ENCODE assay signal across 20 cellular contexts in the genomic region with DNA sequence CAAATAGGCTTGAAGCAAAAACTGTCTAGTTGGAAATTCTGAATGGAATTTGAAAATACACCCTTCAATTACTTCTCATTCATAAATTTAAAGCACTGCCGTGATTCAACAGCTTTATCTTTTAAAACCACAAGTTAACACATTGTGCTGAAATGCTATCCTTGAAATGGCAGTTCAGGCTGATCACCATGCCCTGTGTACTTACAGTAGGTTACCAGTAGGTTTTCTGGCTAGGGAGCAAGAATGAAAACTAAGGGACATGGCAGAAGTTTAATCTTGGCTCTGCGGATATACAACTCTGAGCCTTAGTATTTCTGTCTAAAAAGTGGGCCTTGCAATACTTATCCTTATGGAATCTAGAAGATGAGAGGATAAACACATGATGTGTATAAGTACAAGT. TPM values are rescaled to one million over a fixed set of nuclear protein-coding genes. Genes with fewer than 3 reads are reported as not detected.
A peak's percentile ranks its signal among the peaks of the same experiment; 100 is the strongest.
DNase-seq lines count a peak whose midpoint lies in the region; ATAC-seq and TF ChIP-seq lines count a peak whose summit lies in the region.
"Had no signal": no experiment of that assay in that cellular context is flagged by ENCODE, and none has a peak within 500 bp of the region (broad histone marks: within the 10 kb centered on the region; RNA-seq: fewer than 3 reads in every experiment).

No MANE protein-coding gene starts in this region.

- no peaks in the 10 kb centered on the region for H3K9me3 Mint-ChIP-seq in T-cell
- H3K9me3 Mint-ChIP-seq: activated CD8-positive, alpha-beta T cell treated with anti-CD3 and anti-CD28 coated beads for 36 hours; CD8-positive, alpha-beta memory T cell; effector memory CD8-positive, alpha-beta T cell had no signal

- no peak overlapping the region for H2AFZ ChIP-seq in SK-N-SH (ENCODE audit: low read depth)

- DNase-seq in SK-N-SH (no peak), caudate nucleus (lab: John Stamatoyannopoulos, UW) (no peak), heart right ventricle (no peak), transverse colon (no peak), T-cell (no peak)
- DNase-seq in NK-92 treated with Interleukin-12 subunit alpha and Interleukin-12 subunit beta, amount 100 ng/mL, for 24 hours (lab: John Stamatoyannopoulos, UW) = no peak
- DNase-seq: activated CD8-positive, alpha-beta T cell treated with anti-CD3 and anti-CD28 coated beads for 36 hours; amygdala; CD8-positive, alpha-beta memory T cell; effector memory CD8-positive, alpha-beta T cell; NCI-H1105 treated with DMSO at 0.1 percent for 48 hours; NCI-H2227 treated with DMSO at 0.1 percent for 48 hours; occipital lobe; stimulated activated CD4-positive, alpha-beta T cell treated with anti-CD3 and anti-CD28 coated beads, Interleukin-12 subunit alpha, Interleukin-12 subunit beta, amount 100 ng/mL, for 4 hours; stomach had no signal

- H3F3A ChIP-seq in SK-N-SH (replicated peaks; ENCODE audit: insufficient read depth) = peaks cover 5% of the 10 kb centered on the region

- H3K79me2 ChIP-seq in SK-N-SH (ENCODE audit: insufficient read depth) = no peaks in the 10 kb centered on the region

- H3K9me3 ChIP-seq in SK-N-SH = no peaks in the 10 kb centered on the region
- no peaks in the 10 kb centered on the region for H3K9me3 ChIP-seq in heart right ventricle
- H3K9me3 ChIP-seq in transverse colon = no peaks in the 10 kb centered on the region
- H3K9me3 ChIP-seq: stomach had no signal

- H3K9ac ChIP-seq in SK-N-SH = no peak overlapping the region

- TF ChIP-seq EP300 in SK-N-SH (IDR thresholded peaks at IDR 0.05; ENCODE audit: borderline replicate concordance in 1 of 2, low read depth in 1 of 2, low read length in 1 of 2) (no peak), transverse colon (IDR thresholded peaks at IDR 0.05; ENCODE audit: low read depth) (no peak)

- in situ Hi-C loops in transverse colon (cut with MboI; ENCODE audit: low pct_ligation_motif_present in 1 of 4, low pct_unique_long_range_greater_than_20kb in 1 of 4, low sequenced_read_pairs in 3 of 4) = no loop called here

- H3K4me3 ChIP-seq in SK-N-SH (ENCODE audit: low read depth in 2 of 2, low read length in 1 of 2) = no peak overlapping the region
- no peak overlapping the region for H3K4me3 ChIP-seq in heart right ventricle
- no peak overlapping the region for H3K4me3 ChIP-seq in transverse colon
- H3K4me3 ChIP-seq: GM12878, K562, stomach had no signal

- H3K4me2 ChIP-seq in SK-N-SH = no peak overlapping the region

- H3K9me2 ChIP-seq in SK-N-SH = no peaks in the 10 kb centered on the region

- H3K4me1 ChIP-seq in SK-N-SH (ENCODE audit: control insufficient read depth in 1 of 2, insufficient read depth in 2 of 2, low read depth in 1 of 2, low read length in 1 of 2) (no peaks in the 10 kb centered on the region), heart right ventricle (peaks cover 0 to 34% (median 21%) of the 10 kb centered on the region in 9 donors), transverse colon (peaks cover 0 to 13% (median 0%) of the 10 kb centered on the region in 4 donors)

- no peaks in the 10 kb centered on the region for H3K27me3 Mint-ChIP-seq in T-cell
- H3K27me3 Mint-ChIP-seq: activated CD8-positive, alpha-beta T cell treated with anti-CD3 and anti-CD28 coated beads for 36 hours; CD8-positive, alpha-beta memory T cell; effector memory CD8-positive, alpha-beta T cell had no signal

- no peak overlapping the region for H3K4me3 Mint-ChIP-seq in T-cell
- H3K4me3 Mint-ChIP-seq: activated CD8-positive, alpha-beta T cell treated with anti-CD3 and anti-CD28 coated beads for 36 hours; effector memory CD8-positive, alpha-beta T cell had no signal

- WGBS in SK-N-SH (ENCODE audit: low lambda C conversion rate) = 93% methylated on average over 2 of the region's 2 CpGs
- 60 to 66% methylated on average over 2 of the region's 2 CpGs for WGBS in heart right ventricle, 2 donors
- WGBS in transverse colon (ENCODE audit: low coverage in 1 of 2), 2 donors = 75 to 80% methylated on average over 2 of the region's 2 CpGs

- no peak for TF ChIP-seq POLR2A in transverse colon (IDR thresholded peaks at IDR 0.05)

- H3K36me3 Mint-ChIP-seq in T-cell = peaks cover 67% of the 10 kb centered on the region

- H3K36me3 ChIP-seq in SK-N-SH (replicated peaks in 1 of 2; ENCODE audit: control insufficient read depth in 1 of 2, insufficient read depth in 2 of 2, low read length in 1 of 2) = peaks cover 76 to 83% of the 10 kb centered on the region in 2 experiments
- H3K36me3 ChIP-seq in heart right ventricle = peaks cover 0 to 100% (median 48%) of the 10 kb centered on the region in 9 donors
- H3K36me3 ChIP-seq in transverse colon = peaks cover 0 to 81% (median 29%) of the 10 kb centered on the region in 4 donors

- H3K27ac Mint-ChIP-seq in T-cell = peak overlapping the region in 1 of 2 donors; percentile 11

- H3K27me3 ChIP-seq in SK-N-SH (ENCODE audit: insufficient read depth) (no peaks in the 10 kb centered on the region), heart right ventricle (no peaks in the 10 kb centered on the region), transverse colon (no peaks in the 10 kb centered on the region)
- H3K27me3 ChIP-seq: stomach had no signal

- TF ChIP-seq RAD21 in SK-N-SH (IDR thresholded peaks at IDR 0.05; ENCODE audit: low read length) = no peak

- H4K20me1 ChIP-seq in SK-N-SH (ENCODE audit: insufficient read depth) = no peaks in the 10 kb centered on the region

- no peaks in the 10 kb centered on the region for H3K4me1 Mint-ChIP-seq in T-cell
- H3K4me1 Mint-ChIP-seq: CD8-positive, alpha-beta memory T cell had no signal

- intact Hi-C loops in heart right ventricle (cut with DNase I) = no loop called here
- intact Hi-C loops in transverse colon (cut with DNase I; ENCODE audit: low total_unique reads) = no loop called here

- CTCF ChIA-PET in SK-N-SH (lab: Yijun Ruan, JAX) (interaction anchor here (0.7 to 2.9 kb wide), 9 partner anchors 10 to 92 kb away, joined by 3 to 10 read pairs (median 3); partner anchors contain the start of gene NXPH3), T-cell (lab: Charles Lee) (interaction anchor here in 1 of 2 donors (0.5 to 0.6 kb wide), 2 partner anchors 58 to 101 kb away, joined by 8 to 11 read pairs; no protein-coding TSS in a partner anchor)

- TF ChIP-seq CTCF in SK-N-SH (IDR thresholded peaks at IDR 0.05) (peak; percentile 32; the same call in 1 of the 2 replicates), heart right ventricle (IDR thresholded peaks at IDR 0.05) (no peak), transverse colon (IDR thresholded peaks at IDR 0.05) (no peak)

- ATAC-seq in SK-N-SH treated with all-trans-retinoic acid at 6 μM for 48 hours (no peak), heart right ventricle (peak in 2 of 8 donors; percentile 40 to 53), T-cell (replicated peaks in 1 of 4) (no peak), GM21423 (IDR thresholded peaks at IDR 0.05; ENCODE audit: unreplicated experiment) (no peak)
- ATAC-seq: activated CD8-positive, alpha-beta T cell treated with anti-CD3 and anti-CD28 coated beads for 36 hours; effector memory CD8-positive, alpha-beta T cell; GM12878; K562 had no signal

- POLR2A ChIA-PET in SK-N-SH (lab: Yijun Ruan, JAX) = no interaction called here
- POLR2A ChIA-PET in T-cell (lab: Charles Lee) = no interaction called here

- H3K27ac ChIP-seq in SK-N-SH (ENCODE audit: low read depth in 2 of 2, low read length in 1 of 2) = no peak overlapping the region
- peak overlapping the region; percentile 48 for H3K27ac ChIP-seq in caudate nucleus (ENCODE audit: low read depth, low read length)
- H3K27ac ChIP-seq in heart right ventricle = peak overlapping the region in 6 of 10 donors; percentile 26 to 66 (median 36)
- peak overlapping the region in 3 of 4 donors; percentile 6 to 25 (median 11) for H3K27ac ChIP-seq in transverse colon
- H3K27ac ChIP-seq: 22Rv1 had no signal

TF ChIP-seq in SK-N-SH, 30 proteins besides CTCF, POLR2A, EP300 and RAD21 (continues in another document):
- TF ChIP-seq SIN3A (IDR thresholded peaks at IDR 0.05; ENCODE audit: borderline replicate concordance, low read depth, low read length) = no peak
- TF ChIP-seq NFIC (IDR thresholded peaks at IDR 0.05; ENCODE audit: borderline replicate concordance) = no peak
- TF ChIP-seq GABPA (IDR thresholded peaks at IDR 0.05; ENCODE audit: low read depth) = no peak
- no peak for TF ChIP-seq PBX3 (IDR thresholded peaks at IDR 0.05)
- no peak for TF ChIP-seq MXI1 (IDR thresholded peaks at IDR 0.05; ENCODE audit: low read depth, low read length)

TF ChIP-seq in SK-N-SH treated with all-trans-retinoic acid at 6 μM for 48 hours, 23 proteins besides CTCF, POLR2A, EP300 and RAD21 (continues in another document):
- TF ChIP-seq TCF4 (CRISPR knock-in tag; IDR thresholded peaks at IDR 0.05; ENCODE audit: borderline replicate concordance) = no peak
- no peak for TF ChIP-seq ZNF565 (CRISPR knock-in tag; conservative IDR thresholded peaks at IDR 0.05; ENCODE audit: low read depth)
- TF ChIP-seq, protein P1, sequence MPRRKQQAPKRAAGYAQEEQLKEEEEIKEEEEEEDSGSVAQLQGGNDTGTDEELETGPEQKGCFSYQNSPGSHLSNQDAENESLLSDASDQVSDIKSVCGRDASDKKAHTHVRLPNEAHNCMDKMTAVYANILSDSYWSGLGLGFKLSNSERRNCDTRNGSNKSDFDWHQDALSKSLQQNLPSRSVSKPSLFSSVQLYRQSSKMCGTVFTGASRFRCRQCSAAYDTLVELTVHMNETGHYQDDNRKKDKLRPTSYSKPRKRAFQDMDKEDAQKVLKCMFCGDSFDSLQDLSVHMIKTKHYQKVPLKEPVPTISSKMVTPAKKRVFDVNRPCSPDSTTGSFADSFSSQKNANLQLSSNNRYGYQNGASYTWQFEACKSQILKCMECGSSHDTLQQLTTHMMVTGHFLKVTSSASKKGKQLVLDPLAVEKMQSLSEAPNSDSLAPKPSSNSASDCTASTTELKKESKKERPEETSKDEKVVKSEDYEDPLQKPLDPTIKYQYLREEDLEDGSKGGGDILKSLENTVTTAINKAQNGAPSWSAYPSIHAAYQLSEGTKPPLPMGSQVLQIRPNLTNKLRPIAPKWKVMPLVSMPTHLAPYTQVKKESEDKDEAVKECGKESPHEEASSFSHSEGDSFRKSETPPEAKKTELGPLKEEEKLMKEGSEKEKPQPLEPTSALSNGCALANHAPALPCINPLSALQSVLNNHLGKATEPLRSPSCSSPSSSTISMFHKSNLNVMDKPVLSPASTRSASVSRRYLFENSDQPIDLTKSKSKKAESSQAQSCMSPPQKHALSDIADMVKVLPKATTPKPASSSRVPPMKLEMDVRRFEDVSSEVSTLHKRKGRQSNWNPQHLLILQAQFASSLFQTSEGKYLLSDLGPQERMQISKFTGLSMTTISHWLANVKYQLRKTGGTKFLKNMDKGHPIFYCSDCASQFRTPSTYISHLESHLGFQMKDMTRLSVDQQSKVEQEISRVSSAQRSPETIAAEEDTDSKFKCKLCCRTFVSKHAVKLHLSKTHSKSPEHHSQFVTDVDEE (CRISPR knock-in tag; IDR thresholded peaks at IDR 0.05) = no peak
- no peak for TF ChIP-seq BACH2 (CRISPR knock-in tag; IDR thresholded peaks at IDR 0.05; ENCODE audit: borderline replicate concordance)
- TF ChIP-seq ZNF70 (CRISPR knock-in tag; IDR thresholded peaks at IDR 0.05) = no peak

RNA-seq across cellular contexts. Expression of gene NXPH3, which starts 28.0 kb away (rescaled TPM):
- polyA plus RNA-seq in SK-N-SH (2012; rRNA removed) (0.30 and 0.31 TPM in 2 replicates), heart right ventricle (1 to 10 TPM; 2.3 to 5.9 TPM)
- 0.14 and 0.16 TPM in 2 replicates for polyA plus RNA-seq in SK-N-SH (2012; cell fraction: cytosol; rRNA removed)
- 0.25 and 0.34 TPM in 2 replicates for polyA plus RNA-seq in SK-N-SH (2012; cell fraction: nucleus; rRNA removed)
- total RNA-seq in heart right ventricle (1 to 10 TPM; 2.2 to 4.4 (median 3.2) TPM), transverse colon (1 to 10 TPM in 2 of 4 donors, under 1 TPM in 2; 0.20 to 4.6 (median 2.6) TPM), T-cell (not detected)
- polyA plus RNA-seq: CD8-positive, alpha-beta memory T cell had no signal

Comparison
In these comparisons a context has a peak if more than half of its experiments do, and no peak if none do; other contexts are left out.
1. H3K27ac ChIP-seq: peak in caudate nucleus (single experiment), heart right ventricle (6 of 10) and transverse colon (3 of 4); none in SK-N-SH (0 of 2).